ENCODE assay signal across 8 cellular contexts in the genomic region with DNA sequence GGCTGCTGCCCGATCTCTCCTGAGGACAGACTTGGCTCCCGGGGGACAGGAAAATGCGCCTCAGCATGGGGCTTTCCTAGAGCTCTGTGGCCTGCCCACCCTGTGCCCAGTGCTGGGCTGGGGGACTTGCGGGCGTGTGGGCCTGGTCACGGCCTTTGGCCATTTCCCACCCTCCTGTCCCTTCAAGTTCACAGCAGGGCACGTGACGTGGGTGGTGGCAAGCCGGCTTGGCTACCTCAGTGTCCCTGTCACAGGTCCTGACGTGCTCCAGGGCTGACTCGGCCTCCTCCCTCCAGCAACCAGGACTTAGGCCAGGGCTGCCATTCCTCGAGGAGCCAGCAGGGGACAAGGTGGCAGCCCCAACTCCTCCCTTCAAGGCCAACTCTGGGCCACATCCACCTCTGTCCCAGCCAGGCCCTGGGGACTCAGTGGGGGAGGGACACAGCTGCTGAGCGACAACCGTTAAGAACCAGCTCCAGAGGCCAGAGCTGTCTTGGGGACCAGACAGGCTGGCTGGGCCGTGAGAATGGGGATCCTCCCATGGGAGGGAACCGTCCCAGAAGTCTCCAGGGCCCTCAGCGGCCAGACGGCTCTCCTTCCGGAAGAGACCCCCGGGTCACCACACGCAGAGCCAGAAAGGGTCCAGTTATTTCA. TPM values are rescaled to one million over a fixed set of nuclear protein-coding genes. Genes with fewer than 3 reads are reported as not detected.
DNase-seq lines count a peak whose midpoint lies in the region; ATAC-seq, FAIRE-seq and TF ChIP-seq lines count a peak whose summit lies in the region.

No MANE protein-coding gene starts in this region.

- ATAC-seq in HG02642 (IDR thresholded peaks at IDR 0.05; ENCODE audit: poor library complexity, unreplicated experiment): peak; percentile 69

- H3K27ac ChIP-seq in dorsolateral prefrontal cortex: peak overlapping the region in 56 of 59 donors; percentile 4 to 100 (median 68)

- H3K4me3 ChIP-seq in dorsolateral prefrontal cortex: peak overlapping the region in 3 of 59 donors; percentile 2 to 12 (median 10)

- H3K27me3 ChIP-seq in dorsolateral prefrontal cortex: no peaks in the 10 kb centered on the region

- no peak for TF ChIP-seq POLR2A in GM12891 (IDR thresholded peaks at IDR 0.05; ENCODE audit: low read depth, low read length)

- FAIRE-seq in GM12891 (lab: Jason Lieb, UNC): peak; percentile 90

- intact Hi-C loops in dorsolateral prefrontal cortex (cut with DNase I): loop anchor here in 1 of 2 donors (5.0 kb wide), 2 partner anchors 52 to 83 kb away; a partner anchor contains a TSS

- TF ChIP-seq CTCF in dorsolateral prefrontal cortex (IDR thresholded peaks at IDR 0.05 in 54 of 56, conservative IDR thresholded peaks at IDR 0.05 in 2 of 56; ENCODE audit: low read depth in 1 of 56, partially characterized antibody in 56 of 56): peak; percentile 26 to 75 (median 58)

- DNase-seq in 8988T (peak; percentile 49), GM12891 (ENCODE audit: insufficient read length, low spot score) (peak; percentile 96), NCI-H1105 treated with DMSO at 0.1 percent for 48 hours (lab: John Stamatoyannopoulos, UW) (peak; percentile 2), dorsolateral prefrontal cortex (peak in 7 of 10 donors; percentile 15 to 71 (median 50)), lung microvascular endothelial cell (ENCODE audit: low read depth in 2 of 2) (peak; percentile 79 to 80)
- DNase-seq in activated CD4-positive, CD25-positive, alpha-beta regulatory T cell treated with anti-CD3 and anti-CD28 coated beads, Interleukin-2, amount 50 U/mL, for 72 hours: peak; percentile 64
- peak; percentile 60 for DNase-seq in stimulated activated naive CD4-positive, alpha-beta T cell treated with Interleukin-2 at 50 U/mL for 16 hours (lab: John Stamatoyannopoulos, UW)

TF ChIP-seq in GM12891, 5 proteins besides CTCF, POLR2A, EP300 and RAD21:
- TF ChIP-seq SPI1 (IDR thresholded peaks at IDR 0.05; ENCODE audit: low read depth, low read length) (no peak), POLR2AphosphoS5 (IDR thresholded peaks at IDR 0.05; ENCODE audit: low read depth, low read length) (no peak), POU2F2 (IDR thresholded peaks at IDR 0.05; ENCODE audit: low read depth, low read length) (no peak), TAF1 (IDR thresholded peaks at IDR 0.05; ENCODE audit: low read depth, low read length) (no peak), PAX5 (IDR thresholded peaks at IDR 0.05; ENCODE audit: insufficient read depth, low read length, severe bottlenecking) (no peak)

RNA-seq across cellular contexts. Expression of a gene that starts 1.0 kb away (rescaled TPM):
- 25.9 TPM for polyA plus RNA-seq in GM12891 (2012; ENCODE audit: low read depth, missing spikeins)
- total RNA-seq in dorsolateral prefrontal cortex (10 to 100 TPM in 85 of 120 experiments, 1 to 10 TPM in 35; 3.9 to 40.2 (median 13.0) TPM), lung microvascular endothelial cell (3.8 and 5.2 TPM in 2 replicates)

RNA-seq across cellular contexts. Expression of a gene that starts 9.9 kb away (rescaled TPM):
- 60.5 TPM for polyA plus RNA-seq in GM12891 (2012; ENCODE audit: low read depth, missing spikeins)
- total RNA-seq in dorsolateral prefrontal cortex (100 to 1,000 TPM; 311 to 523 (median 421) TPM), lung microvascular endothelial cell (19.4 and 24.4 TPM in 2 replicates)

RNA-seq across cellular contexts. Expression of a gene that starts 33.2 kb away (rescaled TPM):
- 1.0 TPM for polyA plus RNA-seq in GM12891 (2012; ENCODE audit: low read depth, missing spikeins)
- total RNA-seq in dorsolateral prefrontal cortex (100 to 1,000 TPM in 3 of 120 experiments, 10 to 100 TPM in 117; 19.7 to 109 (median 43.9) TPM), lung microvascular endothelial cell (42.7 and 56.9 TPM in 2 replicates)

RNA-seq across cellular contexts. Expression of a gene that starts 51.6 kb away (rescaled TPM):
- polyA plus RNA-seq in GM12891 (2012; ENCODE audit: low read depth, missing spikeins): 7.0 TPM
- total RNA-seq in dorsolateral prefrontal cortex: 10 to 100 TPM; 11.9 to 37.4 (median 20.2) TPM
- 16.3 and 17.7 TPM in 2 replicates for total RNA-seq in lung microvascular endothelial cell

RNA-seq across cellular contexts. Expression of a gene that starts 59.5 kb away (rescaled TPM):
- polyA plus RNA-seq in GM12891 (2012; ENCODE audit: low read depth, missing spikeins): 46.8 TPM
- total RNA-seq in dorsolateral prefrontal cortex (100 to 1,000 TPM in 56 of 120 experiments, 10 to 100 TPM in 64; 65.1 to 138 (median 98.8) TPM), lung microvascular endothelial cell (26.8 and 28.2 TPM in 2 replicates)

Comparison
In these comparisons a context has a peak if more than half of its experiments do, and no peak if none do; other contexts are left out.
1. DNase-seq: peak in every context shown above with its lines; median percentile 96 in GM12891; 80 in lung microvascular endothelial cell; 64 in activated CD4-positive, CD25-positive, alpha-beta regulatory T cell treated with anti-CD3 and anti-CD28 coated beads, Interleukin-2, amount 50 U/mL, for 72 hours; 60 in stimulated activated naive CD4-positive, alpha-beta T cell treated with Interleukin-2 at 50 U/mL for 16 hours; 50 in dorsolateral prefrontal cortex; 49 in 8988T; 2 in NCI-H1105 treated with DMSO at 0.1 percent for 48 hours.
2. RNA of a gene that starts 9.9 kb away (total RNA-seq): 311 to 523 TPM in dorsolateral prefrontal cortex; 19.4 to 24.4 TPM in lung microvascular endothelial cell; every median in the first group is over 10 times any median in the second.